20 cellular contexts compared by ENCODE assay signal in the genomic region with DNA sequence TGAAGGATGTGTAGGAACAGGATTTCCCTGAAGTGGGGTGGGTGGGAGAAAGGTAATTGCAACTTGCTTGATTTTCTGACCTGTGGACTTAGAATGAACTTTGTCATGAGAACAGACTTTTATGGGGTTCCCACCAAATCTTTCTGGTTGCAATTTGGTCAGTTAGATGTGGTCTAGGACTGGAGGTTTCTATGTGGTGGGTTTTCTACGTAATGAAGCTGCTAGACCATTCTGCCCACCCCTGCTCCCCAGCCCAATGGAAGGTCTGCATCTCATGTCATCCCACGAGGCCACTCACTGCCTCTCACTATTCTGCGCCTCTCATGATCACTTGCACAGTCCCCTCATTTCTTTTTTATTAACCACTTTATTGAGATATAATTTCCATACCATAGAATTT. TPM values are rescaled to one million over a fixed set of nuclear protein-coding genes. Genes with fewer than 3 reads are reported as not detected.
"Had no signal": no experiment of that assay in that cellular context is flagged by ENCODE, and none has a peak within 500 bp of the region (broad histone marks: within the 10 kb centered on the region; RNA-seq: fewer than 3 reads in every experiment).

No MANE protein-coding gene starts in this region.

- H3K4me1 Mint-ChIP-seq: nephron progenitor cell had no signal

- H3K9me3 Mint-ChIP-seq: stimulated activated effector memory CD8-positive, alpha-beta T cell treated with anti-CD3 and anti-CD28 coated beads, Interleukin-12 subunit alpha, Interleukin-12 subunit beta, amount 100 ng/mL, for 72 hours had no signal

- ATAC-seq: left colon; left ventricle myocardium superior; psoas muscle; right lobe of liver; stimulated activated effector memory CD8-positive, alpha-beta T cell treated with anti-CD3 and anti-CD28 coated beads, Interleukin-12 subunit alpha, Interleukin-12 subunit beta, amount 100 ng/mL, for 72 hours; upper lobe of right lung had no signal

- DNase-seq: effector CD4-positive, alpha-beta T cell; foreskin melanocyte; head of caudate nucleus; left colon; left ventricle myocardium superior; mesenchymal stem cell; midbrain; nephron progenitor cell; psoas muscle; retina; right lobe of liver; stimulated activated CD4-positive, alpha-beta T cell treated with anti-CD3 and anti-CD28 coated beads, Interleukin-4, amount 100 ng/mL, for 1 hour; stimulated activated CD8-positive, alpha-beta memory T cell treated with anti-CD3 and anti-CD28 coated beads, Interleukin-4, amount 100 ng/mL, for 48 hours; testis; upper lobe of right lung had no signal

- H3K4me3 Mint-ChIP-seq: nephron progenitor cell; stimulated activated effector memory CD8-positive, alpha-beta T cell treated with anti-CD3 and anti-CD28 coated beads, Interleukin-12 subunit alpha, Interleukin-12 subunit beta, amount 100 ng/mL, for 72 hours; stimulated activated naive CD8-positive, alpha-beta T cell treated with anti-CD3 and anti-CD28 coated beads, Interleukin-15, Interleukin-2, amounts not matched to agents 100 ng/mL and 50 ng/mL, for 24 hours had no signal

- H3K27me3 Mint-ChIP-seq: stimulated activated naive CD8-positive, alpha-beta T cell treated with anti-CD3 and anti-CD28 coated beads, Interleukin-15, Interleukin-2, amounts not matched to agents 100 ng/mL and 50 ng/mL, for 24 hours had no signal

- H3K27ac Mint-ChIP-seq: nephron progenitor cell; stimulated activated effector memory CD8-positive, alpha-beta T cell treated with anti-CD3 and anti-CD28 coated beads, Interleukin-12 subunit alpha, Interleukin-12 subunit beta, amount 100 ng/mL, for 72 hours; stimulated activated naive CD8-positive, alpha-beta T cell treated with anti-CD3 and anti-CD28 coated beads, Interleukin-15, Interleukin-2, amounts not matched to agents 100 ng/mL and 50 ng/mL, for 24 hours had no signal

RNA-seq across cellular contexts. Expression of gene GZMA, which starts 37.9 kb away (rescaled TPM):
- total RNA-seq: hepatocyte, kidney epithelial cell had no signal

RNA-seq across cellular contexts. Expression of gene GZMK, which starts 40.5 kb away (rescaled TPM):
- total RNA-seq: dermis microvascular lymphatic vessel endothelial cell, hepatocyte, kidney epithelial cell had no signal
